ENCODE assay signal across 10 cellular contexts in the genomic region with DNA sequence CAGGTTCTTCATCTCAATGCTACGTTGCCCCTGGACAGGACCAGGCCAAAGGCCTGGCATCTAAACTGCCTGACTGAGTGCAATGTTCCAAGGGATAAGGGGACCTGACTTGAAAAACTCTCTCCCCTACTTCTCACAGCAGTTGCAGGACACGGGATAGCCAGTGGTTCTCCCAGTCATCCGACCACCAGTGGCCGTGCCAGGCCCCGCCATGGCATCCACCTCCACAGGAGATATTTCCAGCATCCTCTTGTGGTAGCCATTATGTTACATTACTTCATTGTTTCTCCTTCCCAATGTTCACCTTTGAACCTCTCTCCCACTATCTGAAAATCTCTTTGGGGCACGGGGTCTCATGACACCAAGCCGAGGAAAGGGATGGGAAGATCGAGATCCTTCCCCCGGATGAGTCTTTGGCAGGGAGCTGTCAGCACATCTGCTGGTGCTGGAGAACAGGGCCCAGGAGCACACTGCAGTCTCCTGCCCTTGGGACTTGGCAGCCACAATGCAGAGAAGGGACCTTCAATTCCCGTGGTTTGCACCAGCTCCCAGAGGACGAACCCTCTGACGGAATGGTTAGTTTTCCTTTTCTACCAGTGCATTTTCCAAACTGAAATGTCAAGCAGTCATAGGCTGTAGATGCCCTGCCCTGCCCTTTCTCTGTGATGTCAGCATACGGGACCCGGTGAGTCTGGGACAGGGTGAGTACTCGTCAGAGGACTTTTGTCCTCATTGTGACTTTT.
A peak's percentile ranks its signal among the peaks of the same experiment; 100 is the strongest.
DNase-seq lines count a peak whose midpoint lies in the region; ATAC-seq and TF ChIP-seq lines count a peak whose summit lies in the region.
"Had no signal": no experiment of that assay in that cellular context is flagged by ENCODE, and none has a peak within 500 bp of the region (broad histone marks: within the 10 kb centered on the region; RNA-seq: fewer than 3 reads in every experiment).

No MANE protein-coding gene starts in this region.

- no peak for TF ChIP-seq CTCF in left lung (IDR thresholded peaks at IDR 0.05)
- TF ChIP-seq CTCF in stomach (IDR thresholded peaks at IDR 0.05), result no peak

- H3K9me3 Mint-ChIP-seq in activated naive CD4-positive, alpha-beta T cell treated with anti-CD3 and anti-CD28 coated beads, Interleukin-2, amount 50 U/mL, for 72 hours, result no peaks in the 10 kb centered on the region

- ATAC-seq in activated naive CD4-positive, alpha-beta T cell treated with anti-CD3 and anti-CD28 coated beads, Interleukin-2, amount 50 U/mL, for 72 hours, result no peak
- ATAC-seq in left lung (no peak), GM21786 (IDR thresholded peaks at IDR 0.05; ENCODE audit: unreplicated experiment) (no peak)

- H3K27me3 ChIP-seq in left lung (no peaks in the 10 kb centered on the region), stomach (no peaks in the 10 kb centered on the region), MG63 (no peaks in the 10 kb centered on the region)

- H3K27ac Mint-ChIP-seq in activated naive CD4-positive, alpha-beta T cell treated with anti-CD3 and anti-CD28 coated beads, Interleukin-2, amount 50 U/mL, for 72 hours, result peak overlapping the region; percentile 97 to 99

- H3K4me3 ChIP-seq in left lung (no peak overlapping the region), stomach (no peak overlapping the region), MG63 (no peak overlapping the region)

- H3K36me3 ChIP-seq in left lung (peaks cover 0 to 60% of the 10 kb centered on the region in 2 donors), stomach (peaks cover 10 to 49% (median 42%) of the 10 kb centered on the region in 4 donors), MG63 (peaks cover 86% of the 10 kb centered on the region)

- H3K4me1 ChIP-seq in left lung, result peaks cover 25 to 84% of the 10 kb centered on the region in 2 donors
- peaks cover 30 to 77% (median 48%) of the 10 kb centered on the region in 4 donors for H3K4me1 ChIP-seq in stomach

- TF ChIP-seq POLR2A in stomach (IDR thresholded peaks at IDR 0.05), result no peak

- peaks cover 74 to 93% of the 10 kb centered on the region in 2 donors for H3K36me3 Mint-ChIP-seq in activated naive CD4-positive, alpha-beta T cell treated with anti-CD3 and anti-CD28 coated beads, Interleukin-2, amount 50 U/mL, for 72 hours

- no peak for TF ChIP-seq EP300 in stomach (IDR thresholded peaks at IDR 0.05)

- WGBS in stomach, 5 donors, result 84 to 91% (median 87%) methylated on average over 15 of the region's 15 CpGs

- peak overlapping the region; percentile 64 to 70 for H3K27ac ChIP-seq in left lung
- peak overlapping the region in 4 of 5 donors; percentile 38 to 69 (median 58) for H3K27ac ChIP-seq in stomach

- intact Hi-C loops in left lung (cut with DNase I), result no loop called here
- intact Hi-C loops in stomach (cut with DNase I; ENCODE audit: low total_unique reads), result no loop called here

- peak; percentile 70 for DNase-seq in activated CD8-positive, alpha-beta memory T cell treated with anti-CD3 and anti-CD28 coated beads for 24 hours
- no peak for DNase-seq in activated CD8-positive, alpha-beta memory T cell treated with anti-CD3 and anti-CD28 coated beads, Interleukin-2, amount 50 U/mL, for 48 hours
- no peak for DNase-seq in activated naive CD4-positive, alpha-beta T cell treated with anti-CD3 and anti-CD28 coated beads, Interleukin-2, amount 50 U/mL, for 72 hours (ENCODE audit: low spot score in 2 of 2)
- DNase-seq in left lung, result no peak
- DNase-seq in stomach, result no peak
- DNase-seq in MG63, result no peak
- DNase-seq in NCI-H748 treated with DMSO at 0.1 percent for 48 hours (lab: John Stamatoyannopoulos, UW), result no peak
- DNase-seq: effector CD4-positive, alpha-beta T cell; NCI-H2081 treated with DMSO at 0.1 percent for 48 hours had no signal

- no peaks in the 10 kb centered on the region for H3K9me3 ChIP-seq in left lung
- H3K9me3 ChIP-seq in stomach, result no peaks in the 10 kb centered on the region
- no peaks in the 10 kb centered on the region for H3K9me3 ChIP-seq in MG63
